In the genomic region with DNA sequence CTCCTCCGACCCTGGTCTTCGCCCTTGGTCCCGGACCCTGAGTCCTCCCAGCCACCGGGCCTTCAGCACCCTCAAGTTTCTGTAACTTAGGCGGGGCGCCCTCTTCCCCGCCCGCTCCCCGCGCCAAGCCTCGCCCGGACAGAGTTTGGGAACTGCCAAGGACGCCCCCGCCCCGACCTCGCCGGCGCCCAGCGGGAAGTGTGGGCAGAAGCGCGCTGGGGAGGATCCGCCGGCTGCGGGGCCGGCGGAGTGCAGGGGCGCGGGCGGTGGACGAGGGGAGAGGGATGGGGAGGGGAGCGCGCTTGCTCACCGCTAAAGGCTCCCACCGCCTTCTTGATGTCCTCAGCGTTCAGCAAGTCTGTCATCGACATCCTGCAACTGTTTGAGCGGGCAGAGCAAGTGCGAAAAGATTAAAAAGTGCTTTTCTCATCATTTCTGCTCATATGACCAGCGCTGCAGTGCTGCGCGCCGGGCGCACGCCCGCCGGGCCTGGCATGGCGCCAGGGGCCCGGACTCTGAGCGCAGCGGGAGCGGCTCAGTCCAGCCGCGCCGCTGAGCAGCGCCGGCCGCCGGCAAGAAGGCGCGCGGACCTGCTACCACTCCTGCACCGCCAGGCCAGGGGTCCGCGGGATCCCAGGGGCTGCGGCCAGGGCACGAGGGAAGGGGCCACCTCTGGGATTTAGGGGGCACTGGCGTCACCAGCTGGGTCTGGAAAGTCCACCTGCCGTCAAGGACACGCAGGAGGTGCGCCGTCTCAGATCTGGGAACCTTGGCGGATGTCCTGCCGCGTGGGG, we compare ENCODE assay signal across 8 cellular contexts. TPM values are rescaled to one million over a fixed set of nuclear protein-coding genes. Genes with fewer than 3 reads are reported as not detected.
A peak's percentile ranks its signal among the peaks of the same experiment; 100 is the strongest.
DNase-seq lines count a peak whose midpoint lies in the region; ATAC-seq and TF ChIP-seq lines count a peak whose summit lies in the region.

A gene with protein sequence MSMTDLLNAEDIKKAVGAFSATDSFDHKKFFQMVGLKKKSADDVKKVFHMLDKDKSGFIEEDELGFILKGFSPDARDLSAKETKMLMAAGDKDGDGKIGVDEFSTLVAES (minus strand): TSS at position 401 of the 794 bp plus-strand sequence. CDS start 30 bp downstream, at position 371.

- POLR2A ChIA-PET in PC-3 (lab: Charles Lee; ENCODE audit: unreplicated experiment) = no interaction called here

- no peak within 1 kb of the TSS for H3K27ac Mint-ChIP-seq in HFFc6

- no peaks in the 10 kb centered on the region for H3K79me2 ChIP-seq in PC-3 (ENCODE audit: low read length)
- no peaks in the 10 kb centered on the region for H3K79me2 ChIP-seq in osteoblast (ENCODE audit: insufficient read depth, low read length)

- H3K4me1 ChIP-seq in PC-3 (ENCODE audit: insufficient read depth, low read length) = no peaks in the 10 kb centered on the region
- no peaks in the 10 kb centered on the region for H3K4me1 ChIP-seq in osteoblast (ENCODE audit: insufficient read depth, low read length)

- ATAC-seq in PC-3 (peak; percentile 51), GM21737 (IDR thresholded peaks at IDR 0.05; ENCODE audit: unreplicated experiment) (no peak), GM21786 (IDR thresholded peaks at IDR 0.05; ENCODE audit: unreplicated experiment) (no peak)

- DNase-seq in Daoy (ENCODE audit: low read depth) (peak; percentile 51), PC-3 (peak; percentile 29), fibroblast of mammary gland (ENCODE audit: low read depth) (peak; percentile 19), osteoblast (ENCODE audit: insufficient read length, low spot score, missing footprints) (peak; percentile 88), HFFc6 (no peak), NCI-H82 (lab: John Stamatoyannopoulos, UW) (no peak)

- H3K27ac ChIP-seq in PC-3 (ENCODE audit: low read length) (no peak within 1 kb of the TSS), osteoblast (ENCODE audit: low read depth, low read length) (no peak within 1 kb of the TSS)

- no peaks in the 10 kb centered on the region for H3K36me3 Mint-ChIP-seq in HFFc6 (ENCODE audit: low read depth)

- H4K20me1 ChIP-seq in PC-3 (ENCODE audit: low read length) = no peaks in the 10 kb centered on the region
- no peaks in the 10 kb centered on the region for H4K20me1 ChIP-seq in osteoblast (ENCODE audit: insufficient read depth, low read length)

- H3K9ac ChIP-seq in PC-3 (ENCODE audit: low read length) = no peak within 1 kb of the TSS

- no peak within 1 kb of the TSS for H2AFZ ChIP-seq in PC-3 (ENCODE audit: low read length)
- no peak within 1 kb of the TSS for H2AFZ ChIP-seq in osteoblast (ENCODE audit: low read length)

- H3K4me1 Mint-ChIP-seq in HFFc6 (ENCODE audit: low read depth) = no peaks in the 10 kb centered on the region

- CTCF ChIA-PET in PC-3 (lab: Charles Lee) = no interaction called here

- H3K4me3 Mint-ChIP-seq in HFFc6 = no peak within 1 kb of the TSS

- intact Hi-C loops in PC-3 (cut with micrococcal nuclease) = no loop called here

- TF ChIP-seq CTCF in PC-3 (conservative IDR thresholded peaks at IDR 0.05; ENCODE audit: low read depth, low read length) (no peak), fibroblast of mammary gland (conservative IDR thresholded peaks at IDR 0.05; ENCODE audit: control insufficient read depth, insufficient read depth, low read depth, low read length) (no peak), osteoblast (IDR thresholded peaks at IDR 0.05; ENCODE audit: extremely low read depth, low read depth, low read length) (no peak), HFFc6 (IDR thresholded peaks at IDR 0.05) (no peak)

- peaks cover 79% of the 10 kb centered on the region for H3K27me3 Mint-ChIP-seq in HFFc6 (ENCODE audit: insufficient read depth)

- H3K9me3 ChIP-seq in PC-3 (ENCODE audit: low read length) (no peaks in the 10 kb centered on the region), osteoblast (ENCODE audit: low read depth, low read length) (no peaks in the 10 kb centered on the region)

- no peaks in the 10 kb centered on the region for H3K9me3 Mint-ChIP-seq in HFFc6

- H3K9me2 ChIP-seq in PC-3 (replicated peaks; ENCODE audit: low read length) = no peaks in the 10 kb centered on the region

- H3K27me3 ChIP-seq in PC-3 (ENCODE audit: low read length) (peaks cover 58% of the 10 kb centered on the region), osteoblast (ENCODE audit: insufficient read depth, low read length) (peaks cover 90% of the 10 kb centered on the region)

- H3K4me3 ChIP-seq in PC-3 (ENCODE audit: low read length) (peak within 1 kb of the TSS; percentile 42; the same call in 1 of the 2 replicates), fibroblast of mammary gland (ENCODE audit: control insufficient read depth, low read depth, low read length) (no peak within 1 kb of the TSS), osteoblast (ENCODE audit: insufficient read depth, low read length) (no peak within 1 kb of the TSS)

- H3K36me3 ChIP-seq in PC-3 (ENCODE audit: low read depth, low read length) (no peaks in the 10 kb centered on the region), osteoblast (ENCODE audit: insufficient read depth, low read length) (no peaks in the 10 kb centered on the region)

- H3F3A ChIP-seq in PC-3 (ENCODE audit: low read length, unreplicated experiment) = no peaks in the 10 kb centered on the region

- no TSS peak for BruUV-seq in PC-3 (replicated peaks; lab: Mats Ljungman, UMichigan)

- H3K4me2 ChIP-seq in PC-3 (ENCODE audit: low read length) (peak within 1 kb of the TSS; percentile 59; the same call in 1 of the 2 replicates), osteoblast (ENCODE audit: insufficient read depth, low read length) (no peak within 1 kb of the TSS)

RNA-seq across cellular contexts. Expression of the gene that starts here (rescaled TPM):
- not detected in 2 replicates for total RNA-seq in Daoy (2014; rRNA removed; shearing (Covaris generic))
- total RNA-seq in PC-3 (2014; rRNA removed) = not detected in 2 replicates
- not detected in 2 replicates for total RNA-seq in osteoblast
- total RNA-seq in HFFc6 (2021; fragmentation: NEBNext Ultra II Directional; extraction: Animal tissue kit (Norgen Biotek cat#: 25700)) = not detected

Comparison
In these comparisons a context has a peak if more than half of its experiments do, and no peak if none do; other contexts are left out.
1. Peak in DNase-seq in Daoy; RNA of the gene not detected or under 1 TPM.
2. Peak in DNase-seq, ATAC-seq, H3K4me3 ChIP-seq and H3K4me2 ChIP-seq in PC-3; RNA of the gene not detected or under 1 TPM.
3. Peak in DNase-seq in osteoblast; RNA of the gene not detected or under 1 TPM.